8 cellular contexts compared by ENCODE assay signal in genomic region chr14:49173765-49174373, GRCh38.
DNase-seq lines count a peak whose midpoint lies in the region; ATAC-seq and TF ChIP-seq lines count a peak whose summit lies in the region.

No MANE protein-coding gene starts in this region.

- no peak for TF ChIP-seq POLR2A in stomach (IDR thresholded peaks at IDR 0.05)

- 2 to 30% (median 15%) methylated on average over 3 of the region's 3 CpGs for WGBS in stomach, 5 donors

- H3K4me3 ChIP-seq in stomach, result no peak overlapping the region

- H3K36me3 ChIP-seq in stomach, result no peaks in the 10 kb centered on the region

- H3K4me3 Mint-ChIP-seq in activated naive CD8-positive, alpha-beta T cell treated with anti-CD3 and anti-CD28 coated beads, Interleukin-2, amount 50 U/mL, for 24 hours, result no peak overlapping the region

- no peak for TF ChIP-seq EP300 in stomach (IDR thresholded peaks at IDR 0.05)

- peak; percentile 57 for DNase-seq in activated CD8-positive, alpha-beta memory T cell treated with anti-CD3 and anti-CD28 coated beads, Interleukin-2, amount 50 U/mL, for 48 hours
- no peak for DNase-seq in activated CD8-positive, alpha-beta memory T cell treated with anti-CD3 and anti-CD28 coated beads for 24 hours
- DNase-seq in NCI-H82 (lab: John Stamatoyannopoulos, UW) (peak; percentile 86), inferior parietal cortex (ENCODE audit: extremely low spot score) (peak; percentile 9), stomach (peak; percentile 61)
- peak; percentile 38 for DNase-seq in activated naive CD8-positive, alpha-beta T cell treated with anti-CD3 and anti-CD28 coated beads, Interleukin-2, amount 50 U/mL, for 24 hours

- no peaks in the 10 kb centered on the region for H3K27me3 Mint-ChIP-seq in activated naive CD8-positive, alpha-beta T cell treated with anti-CD3 and anti-CD28 coated beads, Interleukin-2, amount 50 U/mL, for 24 hours

- intact Hi-C loops in stomach (cut with DNase I; ENCODE audit: low total_unique reads), result no loop called here

- no peaks in the 10 kb centered on the region for H3K27me3 ChIP-seq in stomach

- H3K27ac Mint-ChIP-seq in activated naive CD8-positive, alpha-beta T cell treated with anti-CD3 and anti-CD28 coated beads, Interleukin-2, amount 50 U/mL, for 24 hours, result no peak overlapping the region

- H3K9me3 Mint-ChIP-seq in activated naive CD8-positive, alpha-beta T cell treated with anti-CD3 and anti-CD28 coated beads, Interleukin-2, amount 50 U/mL, for 24 hours, result no peaks in the 10 kb centered on the region

- H3K36me3 Mint-ChIP-seq in activated naive CD8-positive, alpha-beta T cell treated with anti-CD3 and anti-CD28 coated beads, Interleukin-2, amount 50 U/mL, for 24 hours (ENCODE audit: low read depth), result no peaks in the 10 kb centered on the region

- no peak overlapping the region for H3K27ac ChIP-seq in stomach

- peak; percentile 95 for ATAC-seq in GM21515 (IDR thresholded peaks at IDR 0.05; ENCODE audit: unreplicated experiment)
- peak; percentile 82 for ATAC-seq in HG03571 (IDR thresholded peaks at IDR 0.05; ENCODE audit: unreplicated experiment)
- ATAC-seq in activated naive CD8-positive, alpha-beta T cell treated with anti-CD3 and anti-CD28 coated beads, Interleukin-2, amount 50 U/mL, for 24 hours, result peak; percentile 40

- no peaks in the 10 kb centered on the region for H3K4me1 Mint-ChIP-seq in activated naive CD8-positive, alpha-beta T cell treated with anti-CD3 and anti-CD28 coated beads, Interleukin-2, amount 50 U/mL, for 24 hours

- TF ChIP-seq CTCF in stomach (IDR thresholded peaks at IDR 0.05), result peak in 3 of 7 experiments; percentile 6 to 39 (median 8)

- H3K4me1 ChIP-seq in stomach, result no peaks in the 10 kb centered on the region

- H3K9me3 ChIP-seq in stomach, result peaks cover 0 to 4% (median 2%) of the 10 kb centered on the region in 4 donors

Comparison
In these comparisons a context has a peak if more than half of its experiments do, and no peak if none do; other contexts are left out.
1. ATAC-seq: peak in every context shown above with its lines; median percentile 95 in GM21515; 82 in HG03571; 40 in activated naive CD8-positive, alpha-beta T cell treated with anti-CD3 and anti-CD28 coated beads, Interleukin-2, amount 50 U/mL, for 24 hours.